Comparison of ENCODE assay signal across 8 cellular contexts in the genomic region with DNA sequence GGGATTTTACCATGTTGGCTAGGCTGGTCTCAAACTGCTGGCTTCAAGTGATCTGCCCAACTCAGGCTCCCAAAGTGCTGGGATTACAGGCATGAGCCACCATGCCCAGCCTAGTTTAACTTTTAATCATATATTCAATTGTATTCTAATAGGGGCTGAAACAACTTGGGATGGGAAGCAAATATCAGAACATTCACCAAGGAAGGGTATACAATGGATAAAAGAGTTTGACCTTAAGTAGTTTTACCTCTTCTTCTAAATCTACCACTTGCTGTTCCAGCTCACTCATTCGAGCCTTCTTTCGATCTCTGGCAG. TPM values are rescaled to one million over a fixed set of nuclear protein-coding genes. Genes with fewer than 3 reads are reported as not detected.
DNase-seq lines count a peak whose midpoint lies in the region; ATAC-seq, FAIRE-seq and TF ChIP-seq lines count a peak whose summit lies in the region.

No MANE protein-coding gene starts in this region.

- H3K9ac ChIP-seq in KMS-11: peak overlapping the region; percentile 100

- FAIRE-seq in bronchial epithelial cell (lab: Jason Lieb, UNC): no peak

- H3K27ac Mint-ChIP-seq in naive B cell: peak overlapping the region in 5 of 6 donors; percentile 56 to 99 (median 97)

- peak overlapping the region; percentile 99 for H3K27ac ChIP-seq in KMS-11

- H3K4me2 ChIP-seq in KMS-11: peak overlapping the region; percentile 99

- peaks cover 95% of the 10 kb centered on the region for H3K79me2 ChIP-seq in KMS-11 (ENCODE audit: insufficient read depth, low read depth)

- H3K36me3 ChIP-seq in KMS-11 (ENCODE audit: insufficient read depth): peaks cover 38% of the 10 kb centered on the region
- peaks cover 28% of the 10 kb centered on the region for H3K36me3 ChIP-seq in bronchial epithelial cell (ENCODE audit: control insufficient read depth, insufficient read depth, low read length)

- peaks cover 73% of the 10 kb centered on the region for H3K4me1 ChIP-seq in KMS-11 (ENCODE audit: low read depth, poor library complexity, severe bottlenecking)

- H3K36me3 Mint-ChIP-seq in naive B cell: peaks cover 0 to 5% of the 10 kb centered on the region in 2 donors

- DNase-seq in AG09309 (ENCODE audit: low read depth) (no peak), bronchial epithelial cell (ENCODE audit: low read depth) (no peak), naive B cell (no peak), AG08396 (ENCODE audit: low spot score) (no peak), SKM-1 treated with dmso at 0.1 percent for 144 hours (lab: John Stamatoyannopoulos, UW; ENCODE audit: unreplicated experiment) (no peak)
- DNase-seq in stimulated activated CD8-positive, alpha-beta memory T cell treated with anti-CD3 and anti-CD28 coated beads, Interleukin-4, amount 100 ng/mL, for 48 hours: no peak

- TF ChIP-seq CTCF in AG09309 (IDR thresholded peaks at IDR 0.05; ENCODE audit: control insufficient read depth, insufficient read depth, low read depth, low read length, missing control alignments) (no peak), KMS-11 (conservative IDR thresholded peaks at IDR 0.05; ENCODE audit: low read depth, low read length) (no peak), bronchial epithelial cell (IDR thresholded peaks at IDR 0.05; ENCODE audit: insufficient read depth, low read length, severe bottlenecking) (no peak)

- peaks cover 28% of the 10 kb centered on the region for H4K20me1 ChIP-seq in KMS-11 (ENCODE audit: insufficient read depth)

- H3K4me3 ChIP-seq in AG09309 (ENCODE audit: control insufficient read depth, low read depth, low read length): peak overlapping the region; percentile 71
- H3K4me3 ChIP-seq in KMS-11 (IDR thresholded peaks at IDR 0.05; ENCODE audit: insufficient read depth, low read depth, low read length): no peak overlapping the region
- H3K4me3 ChIP-seq in bronchial epithelial cell (ENCODE audit: low read depth, low read length): peak overlapping the region; percentile 84

- ATAC-seq in naive B cell (ENCODE audit: low read depth in 2 of 2) (no peak), GM21576 (IDR thresholded peaks at IDR 0.05; ENCODE audit: unreplicated experiment) (no peak)

- H2AFZ ChIP-seq in KMS-11 (ENCODE audit: low read depth): no peak overlapping the region

- no peaks in the 10 kb centered on the region for H3K27me3 ChIP-seq in KMS-11 (ENCODE audit: insufficient read depth, low read depth)
- no peaks in the 10 kb centered on the region for H3K27me3 ChIP-seq in bronchial epithelial cell (ENCODE audit: control insufficient read depth, insufficient read depth, low read length)

- peak overlapping the region; percentile 89 to 99 (median 98) for H3K4me3 Mint-ChIP-seq in naive B cell

- H3K4me1 Mint-ChIP-seq in naive B cell: peaks cover 21 to 58% (median 45%) of the 10 kb centered on the region in 3 donors

- no peaks in the 10 kb centered on the region for H3K27me3 Mint-ChIP-seq in naive B cell

- no peaks in the 10 kb centered on the region for H3K9me3 Mint-ChIP-seq in naive B cell

RNA-seq across cellular contexts. Expression of gene XBP1, which starts 1.6 kb away (rescaled TPM):
- 225 and 250 TPM in 2 replicates for total RNA-seq in bronchial epithelial cell
- polyA plus RNA-seq in naive B cell (ENCODE audit: low read depth in 6 of 6): 100 to 1,000 TPM in 1 of 6 donors, 10 to 100 TPM in 5; 64.0 to 138 (median 75.1) TPM

RNA-seq across cellular contexts. Expression of gene CCDC117, which starts 26.3 kb away (rescaled TPM):
- total RNA-seq in bronchial epithelial cell: 8.4 and 9.2 TPM in 2 replicates
- polyA plus RNA-seq in naive B cell (ENCODE audit: low read depth in 6 of 6): 10 to 100 TPM in 5 of 6 donors, 1 to 10 TPM in 1; 9.9 to 30.0 (median 19.5) TPM

RNA-seq across cellular contexts. Expression of gene HSCB, which starts 56.9 kb away (rescaled TPM):
- 12.5 and 24.7 TPM in 2 replicates for total RNA-seq in bronchial epithelial cell
- 10 to 100 TPM; 14.7 to 23.6 (median 15.7) TPM for polyA plus RNA-seq in naive B cell (ENCODE audit: low read depth in 6 of 6)

RNA-seq across cellular contexts. Expression of gene CHEK2, which starts 57.1 kb away (rescaled TPM):
- 6.3 and 8.1 TPM in 2 replicates for total RNA-seq in bronchial epithelial cell
- polyA plus RNA-seq in naive B cell (ENCODE audit: low read depth in 6 of 6): 10 to 100 TPM; 16.0 to 75.9 (median 21.9) TPM
